21 cellular contexts compared by ENCODE assay signal in genomic region chr1:155182052-155182550, GRCh38. TPM values are rescaled to one million over a fixed set of nuclear protein-coding genes. Genes with fewer than 3 reads are reported as not detected.
DNase-seq lines count a peak whose midpoint lies in the region; ATAC-seq, FAIRE-seq and TF ChIP-seq lines count a peak whose summit lies in the region.
"Had no signal": no experiment of that assay in that cellular context is flagged by ENCODE, and none has a peak within 500 bp of the region (broad histone marks: within the 10 kb centered on the region; RNA-seq: fewer than 3 reads in every experiment).

No MANE protein-coding gene starts in this region.

- peak; percentile 60 for DNase-seq in NCI-H82 (lab: John Stamatoyannopoulos, UW)
- no peak for DNase-seq in K562 (ENCODE audit: extremely low read depth in 1 of 4, low spot score in 3 of 4)
- DNase-seq in kidney: peak; percentile 68
- DNase-seq in stimulated activated effector memory CD8-positive, alpha-beta T cell treated with anti-CD3 and anti-CD28 coated beads, Interleukin-12 subunit alpha, Interleukin-12 subunit beta, amount 100 ng/mL, for 72 hours (ENCODE audit: low spot score in 2 of 2): no peak
- DNase-seq in T-helper 2 cell treated with Interferon-gamma antibody and Interleukin-4, amounts not matched to agents 5 μg/mL and 100 μg/mL, for 36 hours (ENCODE audit: low spot score): no peak
- no peak for DNase-seq in HCEC 1CT
- DNase-seq: CD4-positive, alpha-beta T cell; COR-L47; DMS79; H9; NCI-H1105; NCI-H146; NCI-H2029; NCI-H2227 treated with DMSO at 0.1 percent for 48 hours; NCI-H510A; SJCRH30 had no signal

- H3K36me3 Mint-ChIP-seq in stimulated activated effector memory CD8-positive, alpha-beta T cell treated with anti-CD3 and anti-CD28 coated beads, Interleukin-12 subunit alpha, Interleukin-12 subunit beta, amount 100 ng/mL, for 72 hours: peaks cover 35% of the 10 kb centered on the region
- H3K36me3 Mint-ChIP-seq in T-helper 2 cell treated with Interferon-gamma antibody and Interleukin-4, amounts not matched to agents 5 μg/mL and 100 μg/mL, for 36 hours (ENCODE audit: low read depth): peaks cover 31% of the 10 kb centered on the region

- H3K9me3 ChIP-seq in K562 (replicated peaks; ENCODE audit: control insufficient read depth, insufficient read depth, low read depth, low read length): no peaks in the 10 kb centered on the region
- H3K9me3 ChIP-seq in kidney (ENCODE audit: control insufficient read depth in 1 of 2, low read length in 2 of 2): no peaks in the 10 kb centered on the region
- H3K9me3 ChIP-seq: SJCRH30 had no signal

- H3K9me1 ChIP-seq in K562 (ENCODE audit: control insufficient read depth, insufficient read depth, low read length): no peaks in the 10 kb centered on the region

- H3K9ac ChIP-seq in K562 (ENCODE audit: insufficient read depth in 1 of 2, low read depth in 2 of 2, low read length in 2 of 2): peak overlapping the region in 1 of 2 experiments; percentile 73; a peak in 2 of 4 replicates
- H3K9ac ChIP-seq in kidney (ENCODE audit: low read length in 2 of 2): no peak overlapping the region
- H3K9ac ChIP-seq: KMS-11 had no signal

- no peaks in the 10 kb centered on the region for H3K27me3 ChIP-seq in K562 (ENCODE audit: control insufficient read depth in 2 of 2, insufficient read depth in 2 of 2, low read length in 2 of 2)
- H3K27me3 ChIP-seq: SJCRH30 had no signal

- H3K4me1 Mint-ChIP-seq in stimulated activated effector memory CD8-positive, alpha-beta T cell treated with anti-CD3 and anti-CD28 coated beads, Interleukin-12 subunit alpha, Interleukin-12 subunit beta, amount 100 ng/mL, for 72 hours: peaks cover 6% of the 10 kb centered on the region
- peaks cover 7% of the 10 kb centered on the region for H3K4me1 Mint-ChIP-seq in T-helper 2 cell treated with Interferon-gamma antibody and Interleukin-4, amounts not matched to agents 5 μg/mL and 100 μg/mL, for 36 hours (ENCODE audit: low read depth)

- no peaks in the 10 kb centered on the region for H3K79me2 ChIP-seq in K562 (ENCODE audit: control insufficient read depth, insufficient read depth, low read length)

- no peaks in the 10 kb centered on the region for H3K9me3 Mint-ChIP-seq in stimulated activated effector memory CD8-positive, alpha-beta T cell treated with anti-CD3 and anti-CD28 coated beads, Interleukin-12 subunit alpha, Interleukin-12 subunit beta, amount 100 ng/mL, for 72 hours
- H3K9me3 Mint-ChIP-seq in T-helper 2 cell treated with Interferon-gamma antibody and Interleukin-4, amounts not matched to agents 5 μg/mL and 100 μg/mL, for 36 hours: no peaks in the 10 kb centered on the region
- H3K9me3 Mint-ChIP-seq: CD4-positive, alpha-beta T cell; H9 had no signal

- 49% methylated on average over 5 of the region's 7 CpGs for WGBS in K562 (ENCODE audit: insufficient coverage, low coverage, missing lambda C conversion rate)

- H3K4me1 ChIP-seq in K562 (replicated peaks in 1 of 2; ENCODE audit: control insufficient read depth in 2 of 2, insufficient read depth in 2 of 2, low read length in 2 of 2): peaks cover 7 to 53% of the 10 kb centered on the region in 2 experiments; a peak in 4 of 5 replicates
- peaks cover 9 to 22% of the 10 kb centered on the region in 2 donors for H3K4me1 ChIP-seq in kidney (ENCODE audit: control insufficient read depth in 1 of 2, insufficient read depth in 1 of 2, low read depth in 1 of 2, low read length in 2 of 2)

- FAIRE-seq in K562 (lab: Jason Lieb, UNC) (peak; percentile 52), kidney (lab: Jason Lieb, UNC) (no peak)
- FAIRE-seq: GM12878, HTR-8/SVneo had no signal

- no peaks in the 10 kb centered on the region for H4K20me1 ChIP-seq in K562 (replicated peaks; ENCODE audit: control insufficient read depth, insufficient read depth, low read length)

- CTCF ChIA-PET in K562 (lab: Yijun Ruan, JAX; ENCODE audit: low intra/inter-chr PET ratio): no interaction called here

- H3K4me3 ChIP-seq in K562 (no peak overlapping the region), kidney (ENCODE audit: low read length in 2 of 2) (no peak overlapping the region)
- H3K4me3 ChIP-seq: GM12878, SJCRH30 had no signal

- no peak for TF ChIP-seq RAD21 in K562 (CRISPR knock-in tag; conservative IDR thresholded peaks at IDR 0.05 in 1 of 2, IDR thresholded peaks at IDR 0.05 in 1 of 2)

- H3K27me3 Mint-ChIP-seq in T-helper 2 cell treated with Interferon-gamma antibody and Interleukin-4, amounts not matched to agents 5 μg/mL and 100 μg/mL, for 36 hours (ENCODE audit: low read depth): no peaks in the 10 kb centered on the region
- H3K27me3 Mint-ChIP-seq: CD4-positive, alpha-beta T cell had no signal

- ATAC-seq in K562 (no peak), HG03460 (IDR thresholded peaks at IDR 0.05; ENCODE audit: unreplicated experiment) (no peak)
- ATAC-seq in stimulated activated effector memory CD8-positive, alpha-beta T cell treated with anti-CD3 and anti-CD28 coated beads, Interleukin-12 subunit alpha, Interleukin-12 subunit beta, amount 100 ng/mL, for 72 hours: no peak
- ATAC-seq: GM12878, Panc1 had no signal

- POLR2A ChIA-PET in K562 (lab: Yijun Ruan, JAX): no interaction called here

- H3K4me3 Mint-ChIP-seq in stimulated activated effector memory CD8-positive, alpha-beta T cell treated with anti-CD3 and anti-CD28 coated beads, Interleukin-12 subunit alpha, Interleukin-12 subunit beta, amount 100 ng/mL, for 72 hours: no peak overlapping the region
- no peak overlapping the region for H3K4me3 Mint-ChIP-seq in T-helper 2 cell treated with Interferon-gamma antibody and Interleukin-4, amounts not matched to agents 5 μg/mL and 100 μg/mL, for 36 hours
- H3K4me3 Mint-ChIP-seq: CD4-positive, alpha-beta T cell; H9 had no signal

- intact Hi-C loops in K562 (cut with micrococcal nuclease) (no loop called here), kidney (cut with DNase I) (no loop called here)

- H3K4me2 ChIP-seq in K562 (ENCODE audit: insufficient read depth, low read length): no peak overlapping the region
- H3K4me2 ChIP-seq: KMS-11 had no signal

- H3K27ac ChIP-seq in K562 (ENCODE audit: extremely low read depth, low read depth, low read length) (no peak overlapping the region), kidney (ENCODE audit: low read depth in 2 of 2, low read length in 2 of 2) (no peak overlapping the region)
- H3K27ac ChIP-seq: KMS-11, SJCRH30 had no signal

- peak overlapping the region; percentile 48 for H3K27ac Mint-ChIP-seq in stimulated activated effector memory CD8-positive, alpha-beta T cell treated with anti-CD3 and anti-CD28 coated beads, Interleukin-12 subunit alpha, Interleukin-12 subunit beta, amount 100 ng/mL, for 72 hours
- H3K27ac Mint-ChIP-seq in T-helper 2 cell treated with Interferon-gamma antibody and Interleukin-4, amounts not matched to agents 5 μg/mL and 100 μg/mL, for 36 hours: no peak overlapping the region
- H3K27ac Mint-ChIP-seq: CD4-positive, alpha-beta T cell; H9 had no signal

- in situ Hi-C loops in K562 (cut with MboI): no loop called here

- TF ChIP-seq POLR2A in K562 (conservative IDR thresholded peaks at IDR 0.05): no peak

- no peak for TF ChIP-seq EP300 in K562 (IDR thresholded peaks at IDR 0.05; ENCODE audit: low read length)

- TF ChIP-seq CTCF in K562 (IDR thresholded peaks at IDR 0.05 in 2 of 3, conservative IDR thresholded peaks at IDR 0.05 in 1 of 3; ENCODE audit: insufficient read depth in 2 of 3, low read depth in 1 of 3, low read length in 3 of 3) (no peak), kidney (IDR thresholded peaks at IDR 0.05; ENCODE audit: borderline replicate concordance, extremely low read depth, insufficient read depth) (no peak)

- no peak overlapping the region for H2AFZ ChIP-seq in K562 (ENCODE audit: low read depth, low read length)

- no TSS peak for BruUV-seq in K562 (replicated peaks; lab: Mats Ljungman, UMichigan)

- H3K36me3 ChIP-seq in K562 (ENCODE audit: control insufficient read depth, insufficient read depth, low read length) (no peaks in the 10 kb centered on the region), kidney (ENCODE audit: control insufficient read depth in 1 of 2, insufficient read depth in 2 of 2, low read length in 2 of 2) (no peaks in the 10 kb centered on the region)
- H3K36me3 ChIP-seq: SJCRH30 had no signal

RNA-seq across cellular contexts. Expression of gene TRIM46, which starts 8.5 kb away (rescaled TPM):
- total RNA-seq in K562 (2011; cell fraction: chromatin; rRNA removed; ENCODE audit: low replicate concordance): 0.95 and 1.8 TPM in 2 replicates
- 0.67 and 0.92 TPM in 2 replicates for total RNA-seq in K562 (2011; cell fraction: nucleolus; rRNA removed)
- total RNA-seq in K562 (2011; cell fraction: nucleoplasm; rRNA removed): 0.66 and 1.1 TPM in 2 replicates
- total RNA-seq in K562 (2014; rRNA removed) (0.04 and 0.05 TPM in 2 replicates), K562 (2014; rRNA removed; fragmentation: Illumina TruSeq; extraction: Trizol) (not detected in 2 replicates), K562 (2015; rRNA removed; fragmentation: Illumina TruSeq; extraction: Trizol) (0.14 TPM in 1 of 2 replicates, not detected in the other), K562 (2021) (0.22 and 0.60 TPM in 2 replicates), kidney (2.1 TPM)
- polyA plus RNA-seq in K562 (2011; rRNA removed) (0.08 and 0.12 TPM in 2 replicates), K562 (2014; fragmentation: Illumina TruSeq; extraction: Trizol) (0.15 and 0.18 TPM in 2 replicates), K562 (2014; fragmentation: Nextera tagmentation; extraction: Ambion mirVana) (not detected), K562 (2014; rRNA removed) (0.11 and 0.41 TPM in 2 replicates), kidney (ENCODE audit: insufficient read depth, low read depth, low replicate concordance) (0.28 TPM)
- polyA plus RNA-seq in K562 (2011; cell fraction: cytosol; rRNA removed): 0.13 and 0.18 TPM in 2 replicates
- polyA plus RNA-seq in K562 (2011; cell fraction: nucleus; rRNA removed): 0.59 and 0.64 TPM in 2 replicates
- polyA plus RNA-seq in K562 (2012): 0.16 and 0.29 TPM in 2 replicates
- polyA minus RNA-seq in K562 (2011; rRNA and poly(A)+ RNA removed): 0.09 TPM in 1 of 2 replicates, not detected in the other
- polyA minus RNA-seq in K562 (2011; cell fraction: cytosol; rRNA and poly(A)+ RNA removed): not detected in 2 replicates
- polyA minus RNA-seq in K562 (2011; cell fraction: nucleus; rRNA and poly(A)+ RNA removed): 0.13 TPM in 1 of 2 replicates, not detected in the other

RNA-seq across cellular contexts. Expression of gene KRTCAP2, which starts 9.0 kb away (rescaled TPM):
- 114 and 195 TPM in 2 replicates for total RNA-seq in K562 (2011; cell fraction: chromatin; rRNA removed; ENCODE audit: low replicate concordance)
- total RNA-seq in K562 (2011; cell fraction: nucleolus; rRNA removed): 338 and 376 TPM in 2 replicates
- total RNA-seq in K562 (2011; cell fraction: nucleoplasm; rRNA removed): 298 TPM in 2 replicates
- total RNA-seq in K562 (2014; rRNA removed): 211 and 255 TPM in 2 replicates
- total RNA-seq in K562 (2014; rRNA removed; fragmentation: Illumina TruSeq; extraction: Trizol): 226 and 244 TPM in 2 replicates
- 290 and 294 TPM in 2 replicates for total RNA-seq in K562 (2015; rRNA removed; fragmentation: Illumina TruSeq; extraction: Trizol)
- 243 and 253 TPM in 2 replicates for total RNA-seq in K562 (2021)
- polyA plus RNA-seq in K562 (2011; rRNA removed): 129 and 178 TPM in 2 replicates
- polyA plus RNA-seq in K562 (2011; cell fraction: cytosol; rRNA removed): 462 and 551 TPM in 2 replicates
- polyA plus RNA-seq in K562 (2011; cell fraction: nucleus; rRNA removed): 206 and 232 TPM in 2 replicates
- 327 and 494 TPM in 2 replicates for polyA plus RNA-seq in K562 (2012)
- 418 and 443 TPM in 2 replicates for polyA plus RNA-seq in K562 (2014; fragmentation: Illumina TruSeq; extraction: Trizol)
- 100 to 1,000 TPM; 429 to 436 TPM for polyA plus RNA-seq in K562 (2014; fragmentation: Nextera tagmentation; extraction: Ambion mirVana)
- 126 and 196 TPM in 2 replicates for polyA plus RNA-seq in K562 (2014; rRNA removed)
- 153 and 212 TPM in 2 replicates for polyA minus RNA-seq in K562 (2011; rRNA and poly(A)+ RNA removed)
- polyA minus RNA-seq in K562 (2011; cell fraction: cytosol; rRNA and poly(A)+ RNA removed): 167 and 266 TPM in 2 replicates
- polyA minus RNA-seq in K562 (2011; cell fraction: nucleus; rRNA and poly(A)+ RNA removed): 51.4 and 83.0 TPM in 2 replicates
- total RNA-seq in kidney: 198 TPM
- polyA plus RNA-seq in kidney (ENCODE audit: insufficient read depth, low read depth, low replicate concordance): 351 TPM

RNA-seq across cellular contexts. Expression of gene THBS3, which starts 25.6 kb away (rescaled TPM):
- 41.1 and 69.3 TPM in 2 replicates for total RNA-seq in K562 (2011; cell fraction: chromatin; rRNA removed; ENCODE audit: low replicate concordance)
- 30.0 and 35.2 TPM in 2 replicates for total RNA-seq in K562 (2011; cell fraction: nucleolus; rRNA removed)
- total RNA-seq in K562 (2011; cell fraction: nucleoplasm; rRNA removed): 23.9 and 24.2 TPM in 2 replicates
- total RNA-seq in K562 (2014; rRNA removed): 2.5 and 3.2 TPM in 2 replicates
- total RNA-seq in K562 (2014; rRNA removed; fragmentation: Illumina TruSeq; extraction: Trizol): 2.0 and 2.4 TPM in 2 replicates
- total RNA-seq in K562 (2015; rRNA removed; fragmentation: Illumina TruSeq; extraction: Trizol): 3.1 and 3.4 TPM in 2 replicates
- total RNA-seq in K562 (2021): 3.3 and 5.0 TPM in 2 replicates
- polyA plus RNA-seq in K562 (2011; rRNA removed): 5.8 and 6.8 TPM in 2 replicates
- polyA plus RNA-seq in K562 (2011; cell fraction: cytosol; rRNA removed): 4.3 and 5.3 TPM in 2 replicates
- 48.2 and 56.8 TPM in 2 replicates for polyA plus RNA-seq in K562 (2011; cell fraction: nucleus; rRNA removed)
- 6.7 and 14.3 TPM in 2 replicates for polyA plus RNA-seq in K562 (2012)
- 2.5 and 3.2 TPM in 2 replicates for polyA plus RNA-seq in K562 (2014; fragmentation: Illumina TruSeq; extraction: Trizol)
- under 1 TPM; 0.59 to 0.89 TPM for polyA plus RNA-seq in K562 (2014; fragmentation: Nextera tagmentation; extraction: Ambion mirVana)
- polyA plus RNA-seq in K562 (2014; rRNA removed): 6.6 and 8.3 TPM in 2 replicates
- 4.6 TPM in 2 replicates for polyA minus RNA-seq in K562 (2011; rRNA and poly(A)+ RNA removed)
- polyA minus RNA-seq in K562 (2011; cell fraction: cytosol; rRNA and poly(A)+ RNA removed): 2.0 and 2.3 TPM in 2 replicates
- polyA minus RNA-seq in K562 (2011; cell fraction: nucleus; rRNA and poly(A)+ RNA removed): 7.3 and 8.8 TPM in 2 replicates
- 33.0 TPM for total RNA-seq in kidney
- polyA plus RNA-seq in kidney (ENCODE audit: insufficient read depth, low read depth, low replicate concordance): 21.4 TPM

RNA-seq across cellular contexts. Expression of gene MTX1, which starts 26.4 kb away (rescaled TPM):
- total RNA-seq in K562 (2011; cell fraction: chromatin; rRNA removed; ENCODE audit: low replicate concordance): 16.6 and 32.2 TPM in 2 replicates
- 41.9 and 55.9 TPM in 2 replicates for total RNA-seq in K562 (2011; cell fraction: nucleolus; rRNA removed)
- 26.1 and 28.5 TPM in 2 replicates for total RNA-seq in K562 (2011; cell fraction: nucleoplasm; rRNA removed)
- 98.4 and 165 TPM in 2 replicates for total RNA-seq in K562 (2014; rRNA removed)
- total RNA-seq in K562 (2014; rRNA removed; fragmentation: Illumina TruSeq; extraction: Trizol): 37.3 and 44.6 TPM in 2 replicates
- 65.1 and 66.9 TPM in 2 replicates for total RNA-seq in K562 (2015; rRNA removed; fragmentation: Illumina TruSeq; extraction: Trizol)
- total RNA-seq in K562 (2021): 73.8 and 83.3 TPM in 2 replicates
- 65.8 and 73.3 TPM in 2 replicates for polyA plus RNA-seq in K562 (2011; rRNA removed)
- 102 and 177 TPM in 2 replicates for polyA plus RNA-seq in K562 (2011; cell fraction: cytosol; rRNA removed)
- 65.2 and 88.3 TPM in 2 replicates for polyA plus RNA-seq in K562 (2011; cell fraction: nucleus; rRNA removed)
- polyA plus RNA-seq in K562 (2012): 79.8 and 86.4 TPM in 2 replicates
- polyA plus RNA-seq in K562 (2014; fragmentation: Illumina TruSeq; extraction: Trizol): 80.0 and 88.4 TPM in 2 replicates
- 10 to 100 TPM; 29.1 to 66.3 TPM for polyA plus RNA-seq in K562 (2014; fragmentation: Nextera tagmentation; extraction: Ambion mirVana)
- 83.5 and 90.5 TPM in 2 replicates for polyA plus RNA-seq in K562 (2014; rRNA removed)
- polyA minus RNA-seq in K562 (2011; rRNA and poly(A)+ RNA removed): 25.2 and 38.9 TPM in 2 replicates
- 35.6 and 41.5 TPM in 2 replicates for polyA minus RNA-seq in K562 (2011; cell fraction: cytosol; rRNA and poly(A)+ RNA removed)
- 26.3 and 28.4 TPM in 2 replicates for polyA minus RNA-seq in K562 (2011; cell fraction: nucleus; rRNA and poly(A)+ RNA removed)
- total RNA-seq in kidney: 38.8 TPM
- 86.9 TPM for polyA plus RNA-seq in kidney (ENCODE audit: insufficient read depth, low read depth, low replicate concordance)

RNA-seq across cellular contexts. Expression of gene DPM3, which starts 41.8 kb away (rescaled TPM):
- total RNA-seq in K562 (2011; cell fraction: chromatin; rRNA removed; ENCODE audit: low replicate concordance): 7.1 and 27.9 TPM in 2 replicates
- total RNA-seq in K562 (2011; cell fraction: nucleolus; rRNA removed): 73.0 and 77.4 TPM in 2 replicates
- 47.4 and 60.5 TPM in 2 replicates for total RNA-seq in K562 (2011; cell fraction: nucleoplasm; rRNA removed)
- total RNA-seq in K562 (2014; rRNA removed) (41.3 and 45.1 TPM in 2 replicates), K562 (2014; rRNA removed; fragmentation: Illumina TruSeq; extraction: Trizol) (1.8 and 3.7 TPM in 2 replicates), K562 (2015; rRNA removed; fragmentation: Illumina TruSeq; extraction: Trizol) (34.2 and 40.0 TPM in 2 replicates), K562 (2021) (92.1 and 94.2 TPM in 2 replicates), kidney (84.4 TPM)
- polyA plus RNA-seq in K562 (2011; rRNA removed) (27.1 and 62.3 TPM in 2 replicates), K562 (2014; fragmentation: Illumina TruSeq; extraction: Trizol) (8.6 and 59.7 TPM in 2 replicates), K562 (2014; fragmentation: Nextera tagmentation; extraction: Ambion mirVana) (10 to 100 TPM; 12.6 to 36.4 TPM), K562 (2014; rRNA removed) (120 and 141 TPM in 2 replicates), kidney (ENCODE audit: insufficient read depth, low read depth, low replicate concordance) (237 TPM)
- polyA plus RNA-seq in K562 (2011; cell fraction: cytosol; rRNA removed): 209 and 283 TPM in 2 replicates
- 63.1 and 75.1 TPM in 2 replicates for polyA plus RNA-seq in K562 (2011; cell fraction: nucleus; rRNA removed)
- polyA plus RNA-seq in K562 (2012): 123 and 131 TPM in 2 replicates
- 6.0 and 10.0 TPM in 2 replicates for polyA minus RNA-seq in K562 (2011; rRNA and poly(A)+ RNA removed)
- 11.5 and 13.6 TPM in 2 replicates for polyA minus RNA-seq in K562 (2011; cell fraction: cytosol; rRNA and poly(A)+ RNA removed)
- polyA minus RNA-seq in K562 (2011; cell fraction: nucleus; rRNA and poly(A)+ RNA removed): 12.2 and 13.9 TPM in 2 replicates

Comparison
In these comparisons a context has a peak if more than half of its experiments do, and no peak if none do; other contexts are left out.
1. DNase-seq: peak in NCI-H82 (single experiment) and kidney (single experiment); none in K562 (0 of 4), stimulated activated effector memory CD8-positive, alpha-beta T cell treated with anti-CD3 and anti-CD28 coated beads, Interleukin-12 subunit alpha, Interleukin-12 subunit beta, amount 100 ng/mL, for 72 hours (0 of 2), T-helper 2 cell treated with Interferon-gamma antibody and Interleukin-4, amounts not matched to agents 5 μg/mL and 100 μg/mL, for 36 hours (single experiment) and HCEC 1CT (single experiment).